ENCODE assay signal across 13 cellular contexts in the genomic region with DNA sequence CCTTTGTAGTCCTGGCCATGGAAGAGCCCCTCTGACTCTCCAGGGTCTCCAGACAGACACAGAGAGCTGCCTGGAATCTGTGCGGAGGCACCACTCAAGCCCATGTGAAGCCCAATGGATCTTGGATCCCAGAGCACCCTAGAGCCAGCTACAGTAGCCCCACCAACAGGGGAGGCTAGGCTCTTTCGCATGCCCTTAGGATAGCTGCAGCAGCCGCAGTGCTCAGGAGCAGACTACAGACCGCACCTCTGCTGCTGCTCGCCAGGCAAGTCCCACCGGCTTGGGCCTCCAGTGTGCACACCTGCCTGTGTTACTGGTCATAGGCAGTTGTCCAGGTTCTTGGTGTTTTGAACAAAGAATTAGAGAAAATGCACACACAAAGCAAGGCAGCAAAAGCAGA.
A peak's percentile ranks its signal among the peaks of the same experiment; 100 is the strongest.
DNase-seq lines count a peak whose midpoint lies in the region; ATAC-seq and TF ChIP-seq lines count a peak whose summit lies in the region.
"Had no signal": no experiment of that assay in that cellular context is flagged by ENCODE, and none has a peak within 500 bp of the region (broad histone marks: within the 10 kb centered on the region; RNA-seq: fewer than 3 reads in every experiment).

No MANE protein-coding gene starts in this region.

- H3K9me1 ChIP-seq in IMR-90 (ENCODE audit: insufficient read depth, low read length), result no peaks in the 10 kb centered on the region

- H3K9me3 ChIP-seq in IMR-90 (ENCODE audit: control insufficient read depth, insufficient read depth, low read length), result no peaks in the 10 kb centered on the region
- H3K9me3 ChIP-seq: SJSA1 had no signal

- no peak overlapping the region for H4K91ac ChIP-seq in IMR-90 (ENCODE audit: insufficient read depth, low read depth, low read length)

- 80% methylated on average over 1 of the region's 6 CpGs; no CpG with 5 or more reads in 1 of the 2 experiments for WGBS in IMR-90 (ENCODE audit: extremely low coverage in 2 of 2, insufficient read length in 1 of 2), 2 experiments

- no peak overlapping the region for H3K4me3 ChIP-seq in IMR-90 (ENCODE audit: insufficient read depth, low read depth, low read length)
- H3K4me3 ChIP-seq: SJSA1 had no signal

- H3K9ac ChIP-seq in IMR-90 (ENCODE audit: low read depth, low read length), result no peak overlapping the region

- no peak overlapping the region for H4K8ac ChIP-seq in IMR-90 (ENCODE audit: low read depth in 2 of 2, low read length in 2 of 2)

- intact Hi-C loops in IMR-90 (cut with micrococcal nuclease), result no loop called here

- no peak overlapping the region for H2BK120ac ChIP-seq in IMR-90 (ENCODE audit: low read depth, low read length)

- H2AK5ac ChIP-seq in IMR-90 (ENCODE audit: low read depth, low read length), result no peak overlapping the region

- peaks cover 5% of the 10 kb centered on the region for H3K27me3 Mint-ChIP-seq in chondrocyte (ENCODE audit: low read depth)
- H3K27me3 Mint-ChIP-seq: CD4-positive, CD25-positive, alpha-beta regulatory T cell had no signal

- no peak overlapping the region for H3K4ac ChIP-seq in IMR-90 (ENCODE audit: low read depth, low read length)

- H3K18ac ChIP-seq in IMR-90 (ENCODE audit: low read depth, low read length), result no peak overlapping the region

- no peaks in the 10 kb centered on the region for H3K4me1 ChIP-seq in IMR-90 (ENCODE audit: control insufficient read depth, insufficient read depth, low read length)
- H3K4me1 ChIP-seq: SJSA1 had no signal

- dilution Hi-C loops in IMR-90 (cut with HindIII; ENCODE audit: low sequenced_read_pairs, unreplicated experiment), result no loop called here

- in situ Hi-C loops in IMR-90 (cut with MboI; ENCODE audit: low sequenced_read_pairs), result no loop called here

- no peak for TF ChIP-seq POLR2A in IMR-90 (IDR thresholded peaks at IDR 0.05; ENCODE audit: low read depth, low read length)

- H3K14ac ChIP-seq in IMR-90 (replicated peaks; ENCODE audit: low read depth, low read length), result no peak overlapping the region

- H3K4me3 Mint-ChIP-seq in chondrocyte (ENCODE audit: unreplicated experiment), result no peak overlapping the region
- H3K4me3 Mint-ChIP-seq: CD4-positive, CD25-positive, alpha-beta regulatory T cell had no signal

- BruUV-seq in IMR-90 (replicated peaks; lab: Mats Ljungman, UMichigan), result no TSS peak

- H2BK15ac ChIP-seq in IMR-90 (ENCODE audit: low read depth, low read length), result no peak overlapping the region

- no peaks in the 10 kb centered on the region for H3K79me1 ChIP-seq in IMR-90 (ENCODE audit: low read depth in 1 of 2, low read length in 2 of 2)

- no peak overlapping the region for H3K27ac Mint-ChIP-seq in chondrocyte (ENCODE audit: unreplicated experiment)
- H3K27ac Mint-ChIP-seq: CD4-positive, CD25-positive, alpha-beta regulatory T cell had no signal

- H2AK9ac ChIP-seq in IMR-90 (replicated peaks; ENCODE audit: low read depth, low read length, poor library complexity), result no peak overlapping the region

- no peaks in the 10 kb centered on the region for H3K9me3 Mint-ChIP-seq in chondrocyte (ENCODE audit: low read depth)

- peak overlapping the region; percentile 43 for H2AFZ ChIP-seq in IMR-90 (replicated peaks; ENCODE audit: low read length, poor library complexity)

- H3K4me2 ChIP-seq in IMR-90 (ENCODE audit: low read depth, low read length), result no peak overlapping the region

- H2BK20ac ChIP-seq in IMR-90 (ENCODE audit: low read depth, low read length), result no peak overlapping the region

- no peak overlapping the region for H2BK5ac ChIP-seq in IMR-90 (ENCODE audit: low read depth, low read length, poor library complexity, severe bottlenecking)

- H3K36me3 ChIP-seq in IMR-90 (ENCODE audit: control insufficient read depth, insufficient read depth, low read length), result no peaks in the 10 kb centered on the region
- H3K36me3 ChIP-seq: SJSA1 had no signal

- DNase-seq in SHP77 (lab: John Stamatoyannopoulos, UW) (peak; percentile 73 to 76), SHP77 treated with DMSO at 0.1 percent for 48 hours (lab: John Stamatoyannopoulos, UW) (no peak), IMR-90 (no peak), chondrocyte (ENCODE audit: low spot score) (peak; percentile 71), NCI-H1105 (lab: John Stamatoyannopoulos, UW) (no peak), epidermal melanocyte (ENCODE audit: insufficient read length, low spot score) (no peak)
- no peak for DNase-seq in activated effector memory CD4-positive, alpha-beta T cell treated with Interleukin-2 at 50 U/mL for 16 hours
- no peak for DNase-seq in stimulated activated CD4-positive, alpha-beta T cell treated with anti-CD3 and anti-CD28 coated beads, Interleukin-4, amount 100 ng/mL, for 1 hour
- DNase-seq: Calu3; CD4-positive, CD25-positive, alpha-beta regulatory T cell; Kasumi-1; NCI-H2081 had no signal

- no peaks in the 10 kb centered on the region for H3K27me3 ChIP-seq in IMR-90 (ENCODE audit: control insufficient read depth, insufficient read depth, low read length)

- TF ChIP-seq CTCF in IMR-90 (conservative IDR thresholded peaks at IDR 0.05; ENCODE audit: low read depth, low read length), result no peak
- TF ChIP-seq CTCF in chondrocyte (IDR thresholded peaks at IDR 0.05), result no peak

- no peaks in the 10 kb centered on the region for H3K4me1 Mint-ChIP-seq in chondrocyte (ENCODE audit: low read depth)
- H3K4me1 Mint-ChIP-seq: CD4-positive, CD25-positive, alpha-beta regulatory T cell had no signal

- CTCF ChIA-PET in IMR-90 (lab: Yijun Ruan, JAX), result no interaction called here

- H3K27ac ChIP-seq in IMR-90 (ENCODE audit: insufficient read depth, low read length), result no peak overlapping the region
- H3K27ac ChIP-seq: SJSA1 had no signal

- H3K23ac ChIP-seq in IMR-90 (ENCODE audit: low read depth, low read length), result no peak overlapping the region

- no peak for ATAC-seq in IMR-90 (ENCODE audit: low read depth)

- H4K20me1 ChIP-seq in IMR-90 (ENCODE audit: insufficient read depth, low read length), result no peaks in the 10 kb centered on the region

- TF ChIP-seq RAD21 in IMR-90 (IDR thresholded peaks at IDR 0.05; ENCODE audit: low read length), result no peak

- H3K56ac ChIP-seq in IMR-90 (ENCODE audit: extremely low read depth, insufficient read depth, low read length), result no peak overlapping the region

- POLR2A ChIA-PET in IMR-90 (lab: Charles Lee; ENCODE audit: unreplicated experiment), result no interaction called here

- H4K5ac ChIP-seq in IMR-90 (ENCODE audit: low read depth, low read length), result no peak overlapping the region

- no peaks in the 10 kb centered on the region for H3K36me3 Mint-ChIP-seq in chondrocyte (ENCODE audit: low read depth)
- H3K36me3 Mint-ChIP-seq: CD4-positive, CD25-positive, alpha-beta regulatory T cell had no signal

TF ChIP-seq in IMR-90, 13 proteins besides CTCF, POLR2A, EP300 and RAD21:
- TF ChIP-seq, protein P1, sequence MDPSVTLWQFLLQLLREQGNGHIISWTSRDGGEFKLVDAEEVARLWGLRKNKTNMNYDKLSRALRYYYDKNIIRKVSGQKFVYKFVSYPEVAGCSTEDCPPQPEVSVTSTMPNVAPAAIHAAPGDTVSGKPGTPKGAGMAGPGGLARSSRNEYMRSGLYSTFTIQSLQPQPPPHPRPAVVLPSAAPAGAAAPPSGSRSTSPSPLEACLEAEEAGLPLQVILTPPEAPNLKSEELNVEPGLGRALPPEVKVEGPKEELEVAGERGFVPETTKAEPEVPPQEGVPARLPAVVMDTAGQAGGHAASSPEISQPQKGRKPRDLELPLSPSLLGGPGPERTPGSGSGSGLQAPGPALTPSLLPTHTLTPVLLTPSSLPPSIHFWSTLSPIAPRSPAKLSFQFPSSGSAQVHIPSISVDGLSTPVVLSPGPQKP (IDR thresholded peaks at IDR 0.05; ENCODE audit: borderline replicate concordance, low read depth, low read length), result no peak
- no peak for TF ChIP-seq MAZ (IDR thresholded peaks at IDR 0.05; ENCODE audit: borderline replicate concordance, low read depth, low read length)
- TF ChIP-seq, protein P2, sequence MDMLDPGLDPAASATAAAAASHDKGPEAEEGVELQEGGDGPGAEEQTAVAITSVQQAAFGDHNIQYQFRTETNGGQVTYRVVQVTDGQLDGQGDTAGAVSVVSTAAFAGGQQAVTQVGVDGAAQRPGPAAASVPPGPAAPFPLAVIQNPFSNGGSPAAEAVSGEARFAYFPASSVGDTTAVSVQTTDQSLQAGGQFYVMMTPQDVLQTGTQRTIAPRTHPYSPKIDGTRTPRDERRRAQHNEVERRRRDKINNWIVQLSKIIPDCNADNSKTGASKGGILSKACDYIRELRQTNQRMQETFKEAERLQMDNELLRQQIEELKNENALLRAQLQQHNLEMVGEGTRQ (IDR thresholded peaks at IDR 0.05; ENCODE audit: low read depth, low read length), result no peak
- TF ChIP-seq BHLHE40 (IDR thresholded peaks at IDR 0.05; ENCODE audit: low read depth, low read length), result no peak
- no peak for TF ChIP-seq RCOR1 (IDR thresholded peaks at IDR 0.05; ENCODE audit: insufficient replicate concordance, low read length)
- no peak for TF ChIP-seq CEBPB (IDR thresholded peaks at IDR 0.05; ENCODE audit: low read depth, low read length)
- TF ChIP-seq MXI1 (IDR thresholded peaks at IDR 0.05; ENCODE audit: borderline replicate concordance, low read depth, low read length), result no peak
- TF ChIP-seq NFE2L2 (IDR thresholded peaks at IDR 0.05; ENCODE audit: low read depth, low read length), result no peak
- no peak for TF ChIP-seq MAFK (IDR thresholded peaks at IDR 0.05; ENCODE audit: low read depth, low read length)
- no peak for TF ChIP-seq RFX5 (IDR thresholded peaks at IDR 0.05; ENCODE audit: low read depth, low read length)
- TF ChIP-seq SMC3 (IDR thresholded peaks at IDR 0.05; ENCODE audit: low read depth, low read length), result no peak
- no peak for TF ChIP-seq CHD1 (IDR thresholded peaks at IDR 0.05; ENCODE audit: low read depth, low read length)
- TF ChIP-seq FOS (IDR thresholded peaks at IDR 0.05; ENCODE audit: low read depth, low read length), result no peak

Comparison
In these comparisons a context has a peak if more than half of its experiments do, and no peak if none do; other contexts are left out.
1. DNase-seq: peak in SHP77 (2 of 2) and chondrocyte (single experiment); none in SHP77 treated with DMSO at 0.1 percent for 48 hours (single experiment), IMR-90 (single experiment), NCI-H1105 (single experiment), activated effector memory CD4-positive, alpha-beta T cell treated with Interleukin-2 at 50 U/mL for 16 hours (single experiment), epidermal melanocyte (single experiment) and stimulated activated CD4-positive, alpha-beta T cell treated with anti-CD3 and anti-CD28 coated beads, Interleukin-4, amount 100 ng/mL, for 1 hour (single experiment).